8 cellular contexts compared by ENCODE assay signal in the genomic region with DNA sequence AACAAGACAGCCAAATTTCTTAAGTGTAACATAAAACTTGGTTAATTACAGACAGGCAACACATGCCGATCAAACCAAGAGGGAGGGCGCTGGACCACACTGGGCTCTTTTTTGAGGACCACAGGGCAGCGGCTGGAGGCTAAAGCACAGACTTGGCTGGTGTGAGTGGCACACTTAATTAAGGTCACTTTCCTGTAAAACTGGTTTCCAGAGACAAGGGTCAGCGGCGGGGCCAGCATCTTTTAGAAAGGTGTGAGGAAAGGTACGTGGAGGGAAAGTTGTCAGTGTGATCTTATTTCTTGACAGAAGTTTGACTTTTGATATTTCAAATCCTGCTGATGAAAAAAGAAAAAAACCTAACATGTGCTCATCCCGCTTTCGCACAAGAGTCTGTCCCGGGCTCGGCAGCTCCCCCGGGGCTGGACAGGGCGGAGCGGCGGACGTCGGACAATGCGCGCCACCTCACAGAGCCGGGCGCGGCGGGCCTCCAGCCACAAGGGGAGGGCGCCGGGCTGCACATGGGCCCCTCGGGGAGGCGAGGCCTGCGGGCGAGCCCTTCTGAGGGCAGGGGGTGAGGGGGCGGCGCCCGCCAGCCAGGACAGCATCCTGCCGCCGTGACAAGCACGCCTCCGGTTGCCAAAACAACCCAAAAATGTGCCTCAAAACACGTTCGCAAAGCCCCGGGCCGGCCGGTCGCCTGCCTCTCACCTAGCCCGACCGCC. TPM values are rescaled to one million over a fixed set of nuclear protein-coding genes. Genes with fewer than 3 reads are reported as not detected.
DNase-seq lines count a peak whose midpoint lies in the region; ATAC-seq, FAIRE-seq and TF ChIP-seq lines count a peak whose summit lies in the region.

No MANE protein-coding gene starts in this region.

- H3K4me3 ChIP-seq in esophagus (ENCODE audit: low read depth in 1 of 2, low read length in 2 of 2) (peak overlapping the region; percentile 71 to 80), muscle layer of colon (ENCODE audit: low read depth in 1 of 2, low read length in 2 of 2) (peak overlapping the region; percentile 70 to 99)

- 13 to 16% methylated on average over 32 to 43 of the region's 43 CpGs for WGBS in esophagus, 2 donors

- H3K9me3 ChIP-seq in esophagus (ENCODE audit: control insufficient read depth in 2 of 2, insufficient read depth in 1 of 2, low read depth in 1 of 2, low read length in 1 of 2) = no peaks in the 10 kb centered on the region
- no peaks in the 10 kb centered on the region for H3K9me3 ChIP-seq in muscle layer of colon (ENCODE audit: low read length)

- no peaks in the 10 kb centered on the region for H3K9me3 Mint-ChIP-seq in T-cell

- H3K4me3 Mint-ChIP-seq in T-cell = peak overlapping the region; percentile 66 to 84 (median 77)

- H3K27me3 Mint-ChIP-seq in T-cell = peaks cover 59 to 64% of the 10 kb centered on the region in 2 donors

- no peaks in the 10 kb centered on the region for H3K36me3 Mint-ChIP-seq in T-cell

- FAIRE-seq in GM18507 (lab: Jason Lieb, UNC) = peak; percentile 48

- no peak for TF ChIP-seq CTCF in 22Rv1 (IDR thresholded peaks at IDR 0.05)

- ATAC-seq in HG02981 (IDR thresholded peaks at IDR 0.05; ENCODE audit: unreplicated experiment) (peak; percentile 38), T-cell (replicated peaks in 1 of 4) (peak in 3 of 4 experiments; percentile 10 to 38 (median 27))

- H3K9ac ChIP-seq in muscle layer of colon (ENCODE audit: low read length) = peak overlapping the region; percentile 13

- POLR2A ChIA-PET in T-cell (lab: Charles Lee) = no interaction called here

- DNase-seq in GM18507 (ENCODE audit: extremely low spot score, insufficient read length, low read depth) = no peak
- peak in 9 of 34 experiments; percentile 1 to 23 (median 4) for DNase-seq in T-cell
- DNase-seq in GF-D8 (lab: John Stamatoyannopoulos, UW) = no peak
- no peak for DNase-seq in GM19238 (ENCODE audit: insufficient read length, low spot score)

- no peak overlapping the region for H3K27ac Mint-ChIP-seq in T-cell

- H3K4me1 Mint-ChIP-seq in T-cell = peaks cover 18 to 20% (median 19%) of the 10 kb centered on the region in 3 donors

- no peaks in the 10 kb centered on the region for H3K36me3 ChIP-seq in esophagus (ENCODE audit: control insufficient read depth in 2 of 2, insufficient read depth in 2 of 2, low read length in 1 of 2)
- no peaks in the 10 kb centered on the region for H3K36me3 ChIP-seq in muscle layer of colon (ENCODE audit: insufficient read depth, low read length)

- no peaks in the 10 kb centered on the region for H3K4me1 ChIP-seq in esophagus (ENCODE audit: control insufficient read depth in 2 of 2, insufficient read depth in 2 of 2, low read length in 1 of 2)
- H3K4me1 ChIP-seq in muscle layer of colon (ENCODE audit: insufficient read depth, low read length) = peaks cover 18% of the 10 kb centered on the region

- CTCF ChIA-PET in T-cell (lab: Charles Lee) = no interaction called here

- H3K27me3 ChIP-seq in esophagus (ENCODE audit: control insufficient read depth in 1 of 2, insufficient read depth in 2 of 2, low read length in 2 of 2) (no peaks in the 10 kb centered on the region), muscle layer of colon (ENCODE audit: control insufficient read depth in 1 of 2, insufficient read depth in 2 of 2, low read length in 2 of 2) (no peaks in the 10 kb centered on the region)

- H3K27ac ChIP-seq in 22Rv1 (peak overlapping the region; percentile 61), esophagus (ENCODE audit: low read depth in 2 of 2, low read length in 1 of 2) (peak overlapping the region; percentile 73 to 80), muscle layer of colon (ENCODE audit: low read depth, low read length) (peak overlapping the region; percentile 76)

RNA-seq across cellular contexts. Expression of a gene that starts 0.7 kb away (rescaled TPM):
- total RNA-seq in T-cell = under 1 TPM in 3 of 5 donors, not detected in 2; 0.09 to 0.22 (median 0.16) TPM
- 10 to 100 TPM in 1 of 2 donors, 1 to 10 TPM in 1; 4.4 to 11.6 TPM for polyA plus RNA-seq in esophagus

RNA-seq across cellular contexts. Expression of a gene that starts 51.3 kb away (rescaled TPM):
- total RNA-seq in T-cell = not detected
- not detected for polyA plus RNA-seq in esophagus
